9 cellular contexts compared by ENCODE assay signal in genomic region chr1:33350611-33351280, GRCh38. TPM values are rescaled to one million over a fixed set of nuclear protein-coding genes. Genes with fewer than 3 reads are reported as not detected.
A peak's percentile ranks its signal among the peaks of the same experiment; 100 is the strongest.
DNase-seq lines count a peak whose midpoint lies in the region; ATAC-seq, FAIRE-seq and TF ChIP-seq lines count a peak whose summit lies in the region.
"Had no signal": no experiment of that assay in that cellular context is flagged by ENCODE, and none has a peak within 500 bp of the region (broad histone marks: within the 10 kb centered on the region; RNA-seq: fewer than 3 reads in every experiment).

No MANE protein-coding gene starts in this region.

- H3K9me3 ChIP-seq in Peyer's patch (no peaks in the 10 kb centered on the region), esophagus (ENCODE audit: control insufficient read depth in 2 of 2, insufficient read depth in 1 of 2, low read depth in 1 of 2, low read length in 1 of 2) (peaks cover 0 to 2% of the 10 kb centered on the region in 2 donors)

- TF ChIP-seq CTCF in Peyer's patch (IDR thresholded peaks at IDR 0.05) = no peak

- H3K4me1 ChIP-seq in Peyer's patch = peaks cover 0 to 35% (median 2%) of the 10 kb centered on the region in 4 donors
- H3K4me1 ChIP-seq in esophagus (ENCODE audit: control insufficient read depth in 2 of 2, insufficient read depth in 2 of 2, low read length in 1 of 2) = peaks cover 2 to 9% of the 10 kb centered on the region in 2 donors

- no peak for TF ChIP-seq POLR2A in GM12892 (IDR thresholded peaks at IDR 0.05; ENCODE audit: low read depth, low read length)
- no peak for TF ChIP-seq POLR2A in Peyer's patch (IDR thresholded peaks at IDR 0.05)

- H3K4me3 ChIP-seq in Peyer's patch (peak overlapping the region; percentile 64 to 81 (median 76)), esophagus (ENCODE audit: low read depth in 1 of 2, low read length in 2 of 2) (peak overlapping the region; percentile 56 to 57)

- H3K36me3 ChIP-seq in Peyer's patch = no peaks in the 10 kb centered on the region
- peaks cover 2 to 6% of the 10 kb centered on the region in 2 donors for H3K36me3 ChIP-seq in esophagus (ENCODE audit: control insufficient read depth in 2 of 2, insufficient read depth in 2 of 2, low read length in 1 of 2)

- DNase-seq in GM12892 (ENCODE audit: insufficient read length) (no peak), Peyer's patch (no peak), retina (peak; percentile 14)
- DNase-seq in stimulated activated CD4-positive, alpha-beta T cell treated with anti-CD3 and anti-CD28 coated beads, Interleukin-4, amount 100 ng/mL, for 4 hours = no peak

- 34 to 41% methylated on average over 6 of the region's 6 CpGs for WGBS in esophagus, 2 donors

- no peak for ATAC-seq in HG02571 (IDR thresholded peaks at IDR 0.05; ENCODE audit: unreplicated experiment)
- ATAC-seq in GM21723 (IDR thresholded peaks at IDR 0.05; ENCODE audit: unreplicated experiment) = no peak
- ATAC-seq in HG03520 (IDR thresholded peaks at IDR 0.05; ENCODE audit: unreplicated experiment) = no peak

- FAIRE-seq in GM12892 (lab: Jason Lieb, UNC) = peak; percentile 14
- FAIRE-seq: islet of Langerhans had no signal

- H3K27ac ChIP-seq in Peyer's patch (peak overlapping the region; percentile 84 to 100 (median 91)), esophagus (ENCODE audit: low read depth in 2 of 2, low read length in 1 of 2) (peak overlapping the region; percentile 88 to 90)

- H3K27me3 ChIP-seq in Peyer's patch (no peaks in the 10 kb centered on the region), esophagus (ENCODE audit: control insufficient read depth in 1 of 2, insufficient read depth in 2 of 2, low read length in 2 of 2) (no peaks in the 10 kb centered on the region)

RNA-seq across cellular contexts. Expression of gene A3GALT2, which starts 29.8 kb away (rescaled TPM):
- not detected for polyA plus RNA-seq in GM12892 (2012; ENCODE audit: missing spikeins)
- not detected for total RNA-seq in Peyer's patch
- polyA plus RNA-seq in esophagus = under 1 TPM in 1 of 2 donors, not detected in 1; 0.04 TPM
